ENCODE assay signal across 7 cellular contexts in genomic region chr15:42576040-42576594, GRCh38. TPM values are rescaled to one million over a fixed set of nuclear protein-coding genes. Genes with fewer than 3 reads are reported as not detected.
DNase-seq lines count a peak whose midpoint lies in the region; ATAC-seq, FAIRE-seq and TF ChIP-seq lines count a peak whose summit lies in the region.

No MANE protein-coding gene starts in this region.

- WGBS in small intestine, 3 donors, result 10 to 19% (median 16%) methylated on average over 16 of the region's 16 CpGs

- no peaks in the 10 kb centered on the region for H3K27me3 ChIP-seq in HAP-1 (ENCODE audit: low read depth)
- no peaks in the 10 kb centered on the region for H3K27me3 ChIP-seq in small intestine (ENCODE audit: control insufficient read depth in 2 of 2, insufficient read depth in 2 of 2, low read length in 2 of 2)

- peaks cover 10% of the 10 kb centered on the region for H3K4me1 ChIP-seq in HAP-1
- H3K4me1 ChIP-seq in small intestine (ENCODE audit: control insufficient read depth in 2 of 2, insufficient read depth in 1 of 2, low read depth in 1 of 2, low read length in 1 of 2), result peaks cover under 1 to 6% of the 10 kb centered on the region in 2 donors

- no peak for FAIRE-seq in small intestine (lab: Jason Lieb, UNC)

- peak overlapping the region in 1 of 2 donors; percentile 91 for H3K27ac ChIP-seq in small intestine (ENCODE audit: low read depth in 1 of 2, low read length in 1 of 2)

- H3K4me3 ChIP-seq in HAP-1 (peak overlapping the region; percentile 92), foreskin fibroblast (ENCODE audit: low read depth in 1 of 2, low read length in 2 of 2) (peak overlapping the region; percentile 90 to 95), small intestine (ENCODE audit: low read depth in 1 of 2, low read length in 2 of 2) (peak overlapping the region; percentile 60 to 71)

- DNase-seq in HAP-1 (ENCODE audit: low spot score in 2 of 2), result peak in 1 of 2 experiments; percentile 18
- DNase-seq in SK-N-DZ (ENCODE audit: low spot score), result peak; percentile 20
- no peak for DNase-seq in foreskin fibroblast
- no peak for DNase-seq in small intestine
- DNase-seq in glomerular visceral epithelial cell (ENCODE audit: extremely low spot score), result no peak
- DNase-seq in GM19240 (ENCODE audit: insufficient read length, low spot score), result no peak

- no peak for ATAC-seq in GM19351 (IDR thresholded peaks at IDR 0.05; ENCODE audit: unreplicated experiment)

- no peak for TF ChIP-seq CTCF in foreskin fibroblast (IDR thresholded peaks at IDR 0.05; ENCODE audit: low read depth, low read length)

- H3K9me3 ChIP-seq in HAP-1 (no peaks in the 10 kb centered on the region), small intestine (ENCODE audit: control insufficient read depth, low read depth) (no peaks in the 10 kb centered on the region)

- no peaks in the 10 kb centered on the region for H3K36me3 ChIP-seq in HAP-1 (replicated peaks)
- no peaks in the 10 kb centered on the region for H3K36me3 ChIP-seq in small intestine (ENCODE audit: control insufficient read depth in 2 of 2, insufficient read depth in 2 of 2, low read length in 2 of 2)

- in situ Hi-C loops in HAP-1 (cut with MboI; ENCODE audit: low sequenced_read_pairs), result no loop called here

RNA-seq across cellular contexts. Expression of gene STARD9, which starts 0.7 kb away (rescaled TPM):
- polyA plus RNA-seq in SK-N-DZ (2014; cell fraction: cytosol; rRNA removed), result 7.2 and 8.7 TPM in 2 replicates
- 40.5 and 66.8 TPM in 2 replicates for polyA plus RNA-seq in SK-N-DZ (2014; cell fraction: nucleus; rRNA removed)
- 1 to 10 TPM in 1 of 3 donors, under 1 TPM in 2; under 0.01 to 3.3 (median 0.54) TPM for polyA plus RNA-seq in small intestine

RNA-seq across cellular contexts. Expression of gene HAUS2, which starts 27.5 kb away (rescaled TPM):
- polyA plus RNA-seq in SK-N-DZ (2014; cell fraction: cytosol; rRNA removed), result 76.8 and 142 TPM in 2 replicates
- 31.8 and 39.3 TPM in 2 replicates for polyA plus RNA-seq in SK-N-DZ (2014; cell fraction: nucleus; rRNA removed)
- 10 to 100 TPM in 1 of 3 donors, 1 to 10 TPM in 2; 5.4 to 15.5 (median 9.8) TPM for polyA plus RNA-seq in small intestine

RNA-seq across cellular contexts. Expression of gene LRRC57, which starts 27.5 kb away (rescaled TPM):
- 17.1 and 26.6 TPM in 2 replicates for polyA plus RNA-seq in SK-N-DZ (2014; cell fraction: cytosol; rRNA removed)
- 10.2 and 10.6 TPM in 2 replicates for polyA plus RNA-seq in SK-N-DZ (2014; cell fraction: nucleus; rRNA removed)
- polyA plus RNA-seq in small intestine, result 10 to 100 TPM in 1 of 3 donors, 1 to 10 TPM in 2; 7.6 to 17.0 (median 9.6) TPM
